Comparison of ENCODE assay signal across 8 cellular contexts in the genomic region with DNA sequence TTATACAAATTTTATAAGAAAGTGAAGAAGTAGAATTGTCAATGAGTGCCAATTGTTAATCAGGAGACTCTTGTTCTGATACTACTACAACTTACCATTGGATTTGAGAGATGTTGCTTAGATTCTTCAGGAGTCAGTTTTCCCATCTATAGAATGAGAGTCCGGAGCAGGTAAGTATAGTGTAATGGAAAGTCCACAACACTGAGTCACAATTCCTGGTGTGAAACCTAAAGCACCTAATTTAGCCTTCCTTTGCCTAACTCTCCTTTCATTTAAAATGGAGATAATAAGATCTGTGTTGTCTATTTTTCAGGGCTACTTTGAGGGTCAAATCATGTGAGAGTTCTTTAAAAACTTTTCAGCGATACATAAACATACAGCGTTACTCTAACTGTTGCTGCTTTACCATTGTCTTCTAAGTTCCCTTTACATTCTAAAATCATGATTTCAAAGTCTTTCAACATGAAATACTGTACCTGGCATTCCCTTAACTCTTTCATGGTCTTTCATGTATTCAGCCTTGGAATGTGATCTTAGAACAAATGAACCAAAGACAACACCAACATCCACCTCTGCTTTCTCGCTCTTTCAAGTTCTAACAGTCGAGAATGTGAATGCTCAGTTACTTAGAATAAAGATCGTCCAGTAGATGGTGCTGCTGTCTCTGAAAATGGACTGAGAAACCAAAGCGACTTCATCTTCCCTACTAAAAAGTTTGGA.
DNase-seq lines count a peak whose midpoint lies in the region; ATAC-seq and TF ChIP-seq lines count a peak whose summit lies in the region.

No MANE protein-coding gene starts in this region.

- H3K4me1 ChIP-seq in MM.1S (ENCODE audit: low read length) (no peaks in the 10 kb centered on the region), RWPE2 (ENCODE audit: insufficient read depth, poor library complexity, severe bottlenecking) (no peaks in the 10 kb centered on the region)

- H3F3A ChIP-seq in MM.1S (ENCODE audit: insufficient read depth, low read length): no peaks in the 10 kb centered on the region

- H2AFZ ChIP-seq in MM.1S (ENCODE audit: low read length): no peak overlapping the region

- no peak overlapping the region for H3K27ac ChIP-seq in MM.1S (ENCODE audit: low read length)
- no peak overlapping the region for H3K27ac ChIP-seq in RWPE2 (ENCODE audit: poor library complexity, severe bottlenecking)

- no peaks in the 10 kb centered on the region for H3K9me2 ChIP-seq in MM.1S (replicated peaks; ENCODE audit: insufficient read depth, low read length)

- no peak overlapping the region for H3K4me2 ChIP-seq in MM.1S (ENCODE audit: low read depth, low read length)

- H3K9me3 ChIP-seq in MM.1S (replicated peaks; ENCODE audit: insufficient read depth, low read length) (no peaks in the 10 kb centered on the region), RWPE2 (ENCODE audit: severe bottlenecking) (no peaks in the 10 kb centered on the region)

- no peaks in the 10 kb centered on the region for H4K20me1 ChIP-seq in MM.1S (ENCODE audit: insufficient read depth, low read length)

- peak; percentile 77 for ATAC-seq in GM18519 (IDR thresholded peaks at IDR 0.05; ENCODE audit: low FRiP score, unreplicated experiment)
- no peak for ATAC-seq in RWPE2 (ENCODE audit: low read depth)
- ATAC-seq in HG03469 (IDR thresholded peaks at IDR 0.05; ENCODE audit: unreplicated experiment): no peak
- ATAC-seq in HG03025 (IDR thresholded peaks at IDR 0.05; ENCODE audit: low FRiP score, unreplicated experiment): no peak

- H3K27me3 ChIP-seq in MM.1S (replicated peaks; ENCODE audit: insufficient read depth, low read length) (no peaks in the 10 kb centered on the region), RWPE2 (ENCODE audit: insufficient read depth, poor library complexity, severe bottlenecking) (no peaks in the 10 kb centered on the region)

- H3K79me2 ChIP-seq in MM.1S (ENCODE audit: low read length): no peaks in the 10 kb centered on the region

- H3K36me3 ChIP-seq in MM.1S (replicated peaks; ENCODE audit: insufficient read depth, low read length) (no peaks in the 10 kb centered on the region), RWPE2 (ENCODE audit: low read depth) (no peaks in the 10 kb centered on the region)

- H3K9ac ChIP-seq in MM.1S (ENCODE audit: low read length): no peak overlapping the region

- DNase-seq in AML-193 (lab: John Stamatoyannopoulos, UW) (peak; percentile 37 to 59), MM.1S (peak; percentile 52), RWPE2 (ENCODE audit: low spot score) (no peak), fibroblast of peridontal ligament (ENCODE audit: extremely low read depth) (peak; percentile 77), retina (peak; percentile 46)

- TF ChIP-seq CTCF in MM.1S (IDR thresholded peaks at IDR 0.05; ENCODE audit: low read length) (peak; percentile 71), RWPE2 (IDR thresholded peaks at IDR 0.05; ENCODE audit: poor library complexity, severe bottlenecking) (peak; percentile 46)

- H3K4me3 ChIP-seq in MM.1S (ENCODE audit: low read length): no peak overlapping the region
- H3K4me3 ChIP-seq in RWPE2 (ENCODE audit: severe bottlenecking): no peak overlapping the region
